19 cellular contexts compared by ENCODE assay signal in genomic region chr14:101224356-101225115, GRCh38.
DNase-seq lines count a peak whose midpoint lies in the region; ATAC-seq, FAIRE-seq and TF ChIP-seq lines count a peak whose summit lies in the region.
"Had no signal": no experiment of that assay in that cellular context is flagged by ENCODE, and none has a peak within 500 bp of the region (broad histone marks: within the 10 kb centered on the region; RNA-seq: fewer than 3 reads in every experiment).

No MANE protein-coding gene starts in this region.

- no peaks in the 10 kb centered on the region for H3K36me3 ChIP-seq in A673 (ENCODE audit: insufficient read depth, low read length, poor library complexity, severe bottlenecking)
- H3K36me3 ChIP-seq in K562 (ENCODE audit: control insufficient read depth, insufficient read depth, low read length) = no peaks in the 10 kb centered on the region
- H3K36me3 ChIP-seq: uterus had no signal

- H3K9me3 Mint-ChIP-seq in neural crest cell = no peaks in the 10 kb centered on the region
- H3K9me3 Mint-ChIP-seq: stimulated activated naive CD8-positive, alpha-beta T cell treated with anti-CD3 and anti-CD28 coated beads, Interleukin-15, Interleukin-2, amounts not matched to agents 100 ng/mL and 50 ng/mL, for 24 hours had no signal

- CTCF ChIA-PET in A673 (lab: Charles Lee) = no interaction called here
- CTCF ChIA-PET in K562 (lab: Yijun Ruan, JAX; ENCODE audit: low intra/inter-chr PET ratio) = no interaction called here

- no peak for TF ChIP-seq RAD21 in K562 (CRISPR knock-in tag; conservative IDR thresholded peaks at IDR 0.05 in 1 of 2, IDR thresholded peaks at IDR 0.05 in 1 of 2)

- no TSS peak for BruUV-seq in A673 (replicated peaks; lab: Mats Ljungman, UMichigan)
- BruUV-seq in K562 (replicated peaks; lab: Mats Ljungman, UMichigan) = no TSS peak

- DNase-seq in A673 (ENCODE audit: low spot score) = peak; percentile 37
- DNase-seq in ELF-1 (ENCODE audit: low read depth, low spot score) = peak; percentile 43
- DNase-seq in K562 (ENCODE audit: extremely low read depth in 1 of 4, low spot score in 3 of 4) = peak in 2 of 4 experiments; percentile 25 to 49
- no peak for DNase-seq in neural crest cell (ENCODE audit: low read depth, low spot score)
- no peak for DNase-seq in cortex of kidney (lab: John Stamatoyannopoulos, UW)
- DNase-seq in activated CD4-positive, alpha-beta T cell treated with anti-CD3 and anti-CD28 coated beads for 48 hours = no peak
- DNase-seq: effector CD4-positive, alpha-beta T cell; GF-D8; IMR-90; kidney; NCI-H2029; NCI-H510A treated with DMSO at 0.1 percent for 48 hours; uterus had no signal

- H3K9ac ChIP-seq in K562 (ENCODE audit: insufficient read depth in 1 of 2, low read depth in 2 of 2, low read length in 2 of 2) = no peak overlapping the region; a peak in 1 of 4 replicates

- peaks cover 2% of the 10 kb centered on the region for H3K36me3 Mint-ChIP-seq in neural crest cell (ENCODE audit: low read depth)

- no peaks in the 10 kb centered on the region for H3K4me1 ChIP-seq in A673 (ENCODE audit: insufficient read depth, low read length, poor library complexity, severe bottlenecking)
- peaks cover 0 to 34% of the 10 kb centered on the region in 2 experiments; a peak in 2 of 5 replicates for H3K4me1 ChIP-seq in K562 (replicated peaks in 1 of 2; ENCODE audit: control insufficient read depth in 2 of 2, insufficient read depth in 2 of 2, low read length in 2 of 2)

- H3K27ac ChIP-seq in A673 (ENCODE audit: low read depth, low read length, poor library complexity, severe bottlenecking) (no peak overlapping the region), K562 (ENCODE audit: extremely low read depth, low read depth, low read length) (no peak overlapping the region)

- peak overlapping the region; percentile 31 for H3K4me3 Mint-ChIP-seq in neural crest cell
- H3K4me3 Mint-ChIP-seq: stimulated activated naive CD8-positive, alpha-beta T cell treated with anti-CD3 and anti-CD28 coated beads, Interleukin-15, Interleukin-2, amounts not matched to agents 100 ng/mL and 50 ng/mL, for 24 hours had no signal

- ATAC-seq in K562 (peak; percentile 64), GM21423 (IDR thresholded peaks at IDR 0.05; ENCODE audit: unreplicated experiment) (no peak), GM19455 (IDR thresholded peaks at IDR 0.05; ENCODE audit: unreplicated experiment) (no peak)
- ATAC-seq: Panc1, right cardiac atrium had no signal

- intact Hi-C loops in A673 (cut with micrococcal nuclease; ENCODE audit: unreplicated experiment) (no loop called here), K562 (cut with micrococcal nuclease) (no loop called here)

- TF ChIP-seq CTCF in A673 (conservative IDR thresholded peaks at IDR 0.05; ENCODE audit: low read depth, low read length) (no peak), K562 (IDR thresholded peaks at IDR 0.05 in 2 of 3, conservative IDR thresholded peaks at IDR 0.05 in 1 of 3; ENCODE audit: insufficient read depth in 2 of 3, low read depth in 1 of 3, low read length in 3 of 3) (no peak), neural crest cell (conservative IDR thresholded peaks at IDR 0.05) (no peak)

- H3K4me1 Mint-ChIP-seq in neural crest cell = peaks cover 69% of the 10 kb centered on the region

- TF ChIP-seq POLR2A in K562 (conservative IDR thresholded peaks at IDR 0.05) = no peak

- no peak overlapping the region for H3K4me3 ChIP-seq in A673 (ENCODE audit: low read depth, low read length, poor library complexity, severe bottlenecking)
- H3K4me3 ChIP-seq in K562 = no peak overlapping the region
- H3K4me3 ChIP-seq: uterus had no signal

- H3K27me3 ChIP-seq in A673 (replicated peaks; ENCODE audit: insufficient read depth, low read depth, low read length, poor library complexity) = no peaks in the 10 kb centered on the region
- H3K27me3 ChIP-seq in K562 (ENCODE audit: control insufficient read depth in 2 of 2, insufficient read depth in 2 of 2, low read length in 2 of 2) = peaks cover 0 to 8% of the 10 kb centered on the region in 2 experiments; a peak in 2 of 5 replicates
- H3K27me3 ChIP-seq: uterus had no signal

- no peak for TF ChIP-seq EP300 in K562 (IDR thresholded peaks at IDR 0.05; ENCODE audit: low read length)

- no peaks in the 10 kb centered on the region for H3K9me1 ChIP-seq in K562 (ENCODE audit: control insufficient read depth, insufficient read depth, low read length)

- no peaks in the 10 kb centered on the region for H3K79me2 ChIP-seq in K562 (ENCODE audit: control insufficient read depth, insufficient read depth, low read length)

- no peaks in the 10 kb centered on the region for H3K9me3 ChIP-seq in A673 (ENCODE audit: low read depth, low read length, poor library complexity, severe bottlenecking)
- no peaks in the 10 kb centered on the region for H3K9me3 ChIP-seq in K562 (replicated peaks; ENCODE audit: control insufficient read depth, insufficient read depth, low read depth, low read length)
- H3K9me3 ChIP-seq: uterus had no signal

- H4K20me1 ChIP-seq in K562 (replicated peaks; ENCODE audit: control insufficient read depth, insufficient read depth, low read length) = no peaks in the 10 kb centered on the region

- in situ Hi-C loops in K562 (cut with MboI) = no loop called here

- H3K4me2 ChIP-seq in K562 (ENCODE audit: insufficient read depth, low read length) = no peak overlapping the region

- POLR2A ChIA-PET in A673 (lab: Charles Lee; ENCODE audit: low non-redundant PET) (no interaction called here), K562 (lab: Yijun Ruan, JAX) (no interaction called here)

- peak overlapping the region; percentile 50 for H3K27ac Mint-ChIP-seq in neural crest cell (ENCODE audit: unreplicated experiment)
- H3K27ac Mint-ChIP-seq: stimulated activated naive CD8-positive, alpha-beta T cell treated with anti-CD3 and anti-CD28 coated beads, Interleukin-15, Interleukin-2, amounts not matched to agents 100 ng/mL and 50 ng/mL, for 24 hours had no signal

- WGBS in K562 (ENCODE audit: insufficient coverage, low coverage, missing lambda C conversion rate) = 25% methylated on average over 14 of the region's 22 CpGs

- FAIRE-seq in K562 (lab: Jason Lieb, UNC) = no peak
- FAIRE-seq: GM12891, kidney had no signal

- no peak overlapping the region for H2AFZ ChIP-seq in K562 (ENCODE audit: low read depth, low read length)

- H3K27me3 Mint-ChIP-seq in neural crest cell (ENCODE audit: low read depth) = no peaks in the 10 kb centered on the region
- H3K27me3 Mint-ChIP-seq: stimulated activated naive CD8-positive, alpha-beta T cell treated with anti-CD3 and anti-CD28 coated beads, Interleukin-15, Interleukin-2, amounts not matched to agents 100 ng/mL and 50 ng/mL, for 24 hours had no signal

TF ChIP-seq in K562, 482 proteins besides CTCF, POLR2A, EP300 and RAD21:
- TF ChIP-seq CBFA2T3 (IDR thresholded peaks at IDR 0.05) (peak; percentile 42; the same call in 1 of the 2 replicates), KDM1A (IDR thresholded peaks at IDR 0.05) (peak in 1 of 2 experiments; percentile 11; a peak in 1 of 4 replicates), MITF (IDR thresholded peaks at IDR 0.05) (no peak)

Comparison
In these comparisons a context has a peak if more than half of its experiments do, and no peak if none do; other contexts are left out.
1. DNase-seq: peak in A673 (single experiment) and ELF-1 (single experiment); none in neural crest cell (single experiment), cortex of kidney (single experiment) and activated CD4-positive, alpha-beta T cell treated with anti-CD3 and anti-CD28 coated beads for 48 hours (single experiment).